In the genomic region with DNA sequence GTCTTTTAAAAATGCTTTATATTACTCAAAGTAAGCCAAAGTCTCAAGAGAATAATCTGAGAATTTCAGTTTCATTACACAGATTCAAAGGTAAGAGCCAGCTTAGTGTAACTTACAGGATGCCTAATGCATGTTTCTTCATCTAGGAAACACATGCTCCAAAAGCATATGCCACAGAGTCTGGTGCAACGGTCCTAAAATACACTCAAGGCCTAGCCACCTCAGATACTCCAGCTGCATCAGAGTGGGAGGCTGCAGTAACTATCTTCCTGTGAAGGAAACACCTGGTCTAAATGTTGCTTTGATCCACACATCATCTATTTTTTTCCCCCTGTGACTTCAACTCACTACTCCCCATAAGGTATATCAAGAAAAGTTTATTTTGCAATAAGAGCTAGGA, we compare ENCODE assay signal across 19 cellular contexts. TPM values are rescaled to one million over a fixed set of nuclear protein-coding genes. Genes with fewer than 3 reads are reported as not detected.
A peak's percentile ranks its signal among the peaks of the same experiment; 100 is the strongest.
DNase-seq lines count a peak whose midpoint lies in the region; ATAC-seq, FAIRE-seq and TF ChIP-seq lines count a peak whose summit lies in the region.
"Had no signal": no experiment of that assay in that cellular context is flagged by ENCODE, and none has a peak within 500 bp of the region (broad histone marks: within the 10 kb centered on the region; RNA-seq: fewer than 3 reads in every experiment).

No MANE protein-coding gene starts in this region.

- H3K4me1 Mint-ChIP-seq in activated CD8-positive, alpha-beta T cell treated with anti-CD3 and anti-CD28 coated beads for 36 hours (ENCODE audit: low read depth), result peaks cover 28% of the 10 kb centered on the region
- H3K4me1 Mint-ChIP-seq in activated CD8-positive, alpha-beta T cell treated with anti-CD3 and anti-CD28 coated beads, Interleukin-2, amount 10 ng/mL, durations not matched to agents 7 days and 5 days (ENCODE audit: low read depth), result peaks cover 13% of the 10 kb centered on the region
- H3K4me1 Mint-ChIP-seq in natural killer cell (peaks cover 16 to 17% of the 10 kb centered on the region in 2 donors), progenitor cell of endocrine pancreas (ENCODE audit: low read depth) (no peaks in the 10 kb centered on the region)
- peaks cover 8 to 24% (median 18%) of the 10 kb centered on the region in 3 donors for H3K4me1 Mint-ChIP-seq in CD8-positive, alpha-beta memory T cell
- H3K4me1 Mint-ChIP-seq: WTC11 had no signal

- H3K4me1 ChIP-seq in CD8-positive, alpha-beta memory T cell (ENCODE audit: insufficient read depth, low read length), result peaks cover 8% of the 10 kb centered on the region

- H3K9me3 Mint-ChIP-seq in activated CD8-positive, alpha-beta T cell treated with anti-CD3 and anti-CD28 coated beads for 36 hours, result no peaks in the 10 kb centered on the region
- no peaks in the 10 kb centered on the region for H3K9me3 Mint-ChIP-seq in activated CD8-positive, alpha-beta T cell treated with anti-CD3 and anti-CD28 coated beads, Interleukin-2, amount 10 ng/mL, durations not matched to agents 7 days and 5 days (ENCODE audit: insufficient read depth)
- no peaks in the 10 kb centered on the region for H3K9me3 Mint-ChIP-seq in natural killer cell
- H3K9me3 Mint-ChIP-seq in progenitor cell of endocrine pancreas (ENCODE audit: low read depth), result no peaks in the 10 kb centered on the region
- no peaks in the 10 kb centered on the region for H3K9me3 Mint-ChIP-seq in CD8-positive, alpha-beta memory T cell
- H3K9me3 Mint-ChIP-seq: activated T-helper 2 cell treated with anti-CD3 and anti-CD28 coated beads, Interferon-gamma antibody, Interleukin-2, Interleukin-4, amounts not matched to agents 10 μg/mL and 5 μg/mL and 100 μg/mL, durations not matched to agents 14 hours and 24 hours and 36 hours; brain; effector memory CD8-positive, alpha-beta T cell; WTC11 had no signal

- H3K27me3 Mint-ChIP-seq in activated CD8-positive, alpha-beta T cell treated with anti-CD3 and anti-CD28 coated beads for 36 hours, result no peaks in the 10 kb centered on the region
- H3K27me3 Mint-ChIP-seq in activated CD8-positive, alpha-beta T cell treated with anti-CD3 and anti-CD28 coated beads, Interleukin-2, amount 10 ng/mL, durations not matched to agents 7 days and 5 days (ENCODE audit: low read depth), result no peaks in the 10 kb centered on the region
- H3K27me3 Mint-ChIP-seq in natural killer cell (ENCODE audit: low read depth in 2 of 2) (no peaks in the 10 kb centered on the region), progenitor cell of endocrine pancreas (no peaks in the 10 kb centered on the region)
- H3K27me3 Mint-ChIP-seq in CD8-positive, alpha-beta memory T cell, result no peaks in the 10 kb centered on the region
- H3K27me3 Mint-ChIP-seq: brain; effector memory CD8-positive, alpha-beta T cell had no signal

- peak; percentile 31 for DNase-seq in activated CD8-positive, alpha-beta T cell treated with anti-CD3 and anti-CD28 coated beads for 36 hours
- no peak for DNase-seq in activated CD8-positive, alpha-beta T cell treated with anti-CD3 and anti-CD28 coated beads, Interleukin-2, amount 10 ng/mL, durations not matched to agents 7 days and 5 days
- no peak for DNase-seq in GM19239 (ENCODE audit: insufficient read length, low spot score)
- peak; percentile 19 for DNase-seq in UCSD-AML1 (lab: John Stamatoyannopoulos, UW; ENCODE audit: unreplicated experiment)
- no peak for DNase-seq in natural killer cell
- DNase-seq in progenitor cell of endocrine pancreas (ENCODE audit: low spot score, unreplicated experiment), result no peak
- no peak for DNase-seq in CD8-positive, alpha-beta memory T cell
- DNase-seq: ACHN; effector memory CD8-positive, alpha-beta T cell; NCI-H1417; PC-9; stimulated activated CD4-positive, alpha-beta T cell treated with anti-CD3 and anti-CD28 coated beads, Interleukin-15, amount 100 ng/mL, for 24 hours; thyroid gland had no signal

- H3K27ac Mint-ChIP-seq in activated CD8-positive, alpha-beta T cell treated with anti-CD3 and anti-CD28 coated beads for 36 hours, result peak overlapping the region; percentile 76
- H3K27ac Mint-ChIP-seq in activated CD8-positive, alpha-beta T cell treated with anti-CD3 and anti-CD28 coated beads, Interleukin-2, amount 10 ng/mL, durations not matched to agents 7 days and 5 days, result no peak overlapping the region
- H3K27ac Mint-ChIP-seq in natural killer cell (peak overlapping the region; percentile 57), progenitor cell of endocrine pancreas (no peak overlapping the region)
- H3K27ac Mint-ChIP-seq in CD8-positive, alpha-beta memory T cell, result peak overlapping the region in 3 of 8 donors; percentile 12 to 49 (median 25)
- H3K27ac Mint-ChIP-seq: activated T-helper 2 cell treated with anti-CD3 and anti-CD28 coated beads, Interferon-gamma antibody, Interleukin-2, Interleukin-4, amounts not matched to agents 10 μg/mL and 5 μg/mL and 100 μg/mL, durations not matched to agents 14 hours and 24 hours and 36 hours; WTC11 had no signal

- H3K27me3 ChIP-seq in CD8-positive, alpha-beta memory T cell (ENCODE audit: insufficient read depth, low read length, poor library complexity, severe bottlenecking), result no peaks in the 10 kb centered on the region
- H3K27me3 ChIP-seq: gastroesophageal sphincter, thyroid gland had no signal

- no peak overlapping the region for H3K27ac ChIP-seq in CD8-positive, alpha-beta memory T cell (ENCODE audit: low read depth, low read length)
- H3K27ac ChIP-seq: gastroesophageal sphincter, PC-9, thyroid gland had no signal

- H3K36me3 Mint-ChIP-seq in activated CD8-positive, alpha-beta T cell treated with anti-CD3 and anti-CD28 coated beads for 36 hours (ENCODE audit: low read depth), result peaks cover 31% of the 10 kb centered on the region
- H3K36me3 Mint-ChIP-seq in activated CD8-positive, alpha-beta T cell treated with anti-CD3 and anti-CD28 coated beads, Interleukin-2, amount 10 ng/mL, durations not matched to agents 7 days and 5 days (ENCODE audit: low read depth), result peaks cover 50% of the 10 kb centered on the region
- H3K36me3 Mint-ChIP-seq in natural killer cell (peaks cover 6% of the 10 kb centered on the region), progenitor cell of endocrine pancreas (ENCODE audit: insufficient read depth) (peaks cover 3% of the 10 kb centered on the region)
- peaks cover 4 to 78% (median 15%) of the 10 kb centered on the region in 3 donors for H3K36me3 Mint-ChIP-seq in CD8-positive, alpha-beta memory T cell
- H3K36me3 Mint-ChIP-seq: WTC11 had no signal

- peaks cover 31% of the 10 kb centered on the region for H3K36me3 ChIP-seq in CD8-positive, alpha-beta memory T cell (ENCODE audit: insufficient read depth, low read length)

- peak; percentile 64 for ATAC-seq in activated CD8-positive, alpha-beta T cell treated with anti-CD3 and anti-CD28 coated beads for 36 hours
- ATAC-seq in activated CD8-positive, alpha-beta T cell treated with anti-CD3 and anti-CD28 coated beads, Interleukin-2, amount 10 ng/mL, durations not matched to agents 7 days and 5 days, result no peak
- ATAC-seq in natural killer cell (no peak), GM18517 (IDR thresholded peaks at IDR 0.05; ENCODE audit: unreplicated experiment) (no peak)
- ATAC-seq: effector memory CD8-positive, alpha-beta T cell; gastroesophageal sphincter; WTC11 had no signal

- H3K4me3 ChIP-seq in CD8-positive, alpha-beta memory T cell (ENCODE audit: low read length), result no peak overlapping the region
- H3K4me3 ChIP-seq: gastroesophageal sphincter, PC-9, thyroid gland had no signal

- POLR2A ChIA-PET in activated CD8-positive, alpha-beta T cell treated with anti-CD3 and anti-CD28 coated beads for 36 hours (lab: Charles Lee), result interaction anchor here (1.0 to 1.1 kb wide), 2 partner anchors 8 to 35 kb away, joined by 3 read pairs; no protein-coding TSS in a partner anchor
- POLR2A ChIA-PET in activated CD8-positive, alpha-beta T cell treated with anti-CD3 and anti-CD28 coated beads, Interleukin-2, amount 10 ng/mL, durations not matched to agents 7 days and 5 days (lab: Charles Lee), result interaction anchor here (0.6 kb wide), 1 partner anchor 59 kb away, joined by 3 read pairs; no protein-coding TSS in a partner anchor
- POLR2A ChIA-PET in CD8-positive, alpha-beta memory T cell (lab: Charles Lee), result no interaction called here

- no peaks in the 10 kb centered on the region for H3K9me3 ChIP-seq in CD8-positive, alpha-beta memory T cell (ENCODE audit: low read length)
- H3K9me3 ChIP-seq: gastroesophageal sphincter, thyroid gland had no signal

- CTCF ChIA-PET in activated CD8-positive, alpha-beta T cell treated with anti-CD3 and anti-CD28 coated beads for 36 hours (lab: Charles Lee), result interaction anchor here (1.6 to 2.1 kb wide), 5 partner anchors 9 to 105 kb away, joined by 4 to 9 read pairs (median 6); no protein-coding TSS in a partner anchor
- CTCF ChIA-PET in activated CD8-positive, alpha-beta T cell treated with anti-CD3 and anti-CD28 coated beads, Interleukin-2, amount 10 ng/mL, durations not matched to agents 7 days and 5 days (lab: Charles Lee), result interaction anchor here (1.1 to 2.7 kb wide), 5 partner anchors 8 to 105 kb away, joined by 3 to 9 read pairs (median 4); no protein-coding TSS in a partner anchor
- CTCF ChIA-PET in CD8-positive, alpha-beta memory T cell (lab: Charles Lee), result interaction anchor here (0.7 to 1.7 kb wide), 3 partner anchors 93 to 304 kb away, joined by 3 to 8 read pairs (median 3); no protein-coding TSS in a partner anchor

- no peak for TF ChIP-seq CTCF in activated CD8-positive, alpha-beta T cell treated with anti-CD3 and anti-CD28 coated beads for 36 hours (IDR thresholded peaks at IDR 0.05)
- TF ChIP-seq CTCF in natural killer cell (IDR thresholded peaks at IDR 0.05), result no peak
- TF ChIP-seq CTCF in progenitor cell of endocrine pancreas (IDR thresholded peaks at IDR 0.05; ENCODE audit: unreplicated experiment), result no peak

- FAIRE-seq in GM19239 (lab: Jason Lieb, UNC), result peak; percentile 87
- FAIRE-seq: D721Med had no signal

- no peak overlapping the region for H3K4me3 Mint-ChIP-seq in activated CD8-positive, alpha-beta T cell treated with anti-CD3 and anti-CD28 coated beads for 36 hours
- H3K4me3 Mint-ChIP-seq in activated CD8-positive, alpha-beta T cell treated with anti-CD3 and anti-CD28 coated beads, Interleukin-2, amount 10 ng/mL, durations not matched to agents 7 days and 5 days, result no peak overlapping the region
- no peak overlapping the region for H3K4me3 Mint-ChIP-seq in natural killer cell
- H3K4me3 Mint-ChIP-seq in progenitor cell of endocrine pancreas (ENCODE audit: low read depth), result no peak overlapping the region
- no peak overlapping the region for H3K4me3 Mint-ChIP-seq in CD8-positive, alpha-beta memory T cell
- H3K4me3 Mint-ChIP-seq: brain; effector memory CD8-positive, alpha-beta T cell; WTC11 had no signal

- intact Hi-C loops in activated CD8-positive, alpha-beta T cell treated with anti-CD3 and anti-CD28 coated beads for 36 hours (cut with micrococcal nuclease), result no loop called here
- intact Hi-C loops in natural killer cell (cut with micrococcal nuclease), result no loop called here

RNA-seq across cellular contexts. Expression of a gene that starts 51.6 kb away (rescaled TPM):
- 10 to 100 TPM; 11.6 to 13.0 TPM for total RNA-seq in activated CD8-positive, alpha-beta T cell treated with anti-CD3 and anti-CD28 coated beads for 36 hours
- 1 to 10 TPM; 6.2 to 6.3 TPM for total RNA-seq in activated CD8-positive, alpha-beta T cell treated with anti-CD3 and anti-CD28 coated beads, Interleukin-2, amount 10 ng/mL, durations not matched to agents 7 days and 5 days
- total RNA-seq in natural killer cell, result 10 to 100 TPM in 1 of 3 donors, 1 to 10 TPM in 2; 2.4 to 18.7 (median 3.9) TPM
- total RNA-seq in progenitor cell of endocrine pancreas, result 0.27 TPM in 1 of 2 replicates, not detected in the other
- total RNA-seq in CD8-positive, alpha-beta memory T cell, result 1 to 10 TPM; 2.5 to 2.9 TPM
- 0.17 TPM for polyA plus RNA-seq in CD8-positive, alpha-beta memory T cell

Comparison
In these comparisons a context has a peak if more than half of its experiments do, and no peak if none do; other contexts are left out.
1. DNase-seq: peak in activated CD8-positive, alpha-beta T cell treated with anti-CD3 and anti-CD28 coated beads for 36 hours (single experiment) and UCSD-AML1 (single experiment); none in activated CD8-positive, alpha-beta T cell treated with anti-CD3 and anti-CD28 coated beads, Interleukin-2, amount 10 ng/mL, durations not matched to agents 7 days and 5 days (single experiment), GM19239 (single experiment), natural killer cell (single experiment), progenitor cell of endocrine pancreas (single experiment) and CD8-positive, alpha-beta memory T cell (0 of 5).
2. H3K27ac Mint-ChIP-seq: peak in activated CD8-positive, alpha-beta T cell treated with anti-CD3 and anti-CD28 coated beads for 36 hours (single experiment) and natural killer cell (2 of 2); none in activated CD8-positive, alpha-beta T cell treated with anti-CD3 and anti-CD28 coated beads, Interleukin-2, amount 10 ng/mL, durations not matched to agents 7 days and 5 days (single experiment) and progenitor cell of endocrine pancreas (single experiment).